8 cellular contexts compared by ENCODE assay signal in the genomic region with DNA sequence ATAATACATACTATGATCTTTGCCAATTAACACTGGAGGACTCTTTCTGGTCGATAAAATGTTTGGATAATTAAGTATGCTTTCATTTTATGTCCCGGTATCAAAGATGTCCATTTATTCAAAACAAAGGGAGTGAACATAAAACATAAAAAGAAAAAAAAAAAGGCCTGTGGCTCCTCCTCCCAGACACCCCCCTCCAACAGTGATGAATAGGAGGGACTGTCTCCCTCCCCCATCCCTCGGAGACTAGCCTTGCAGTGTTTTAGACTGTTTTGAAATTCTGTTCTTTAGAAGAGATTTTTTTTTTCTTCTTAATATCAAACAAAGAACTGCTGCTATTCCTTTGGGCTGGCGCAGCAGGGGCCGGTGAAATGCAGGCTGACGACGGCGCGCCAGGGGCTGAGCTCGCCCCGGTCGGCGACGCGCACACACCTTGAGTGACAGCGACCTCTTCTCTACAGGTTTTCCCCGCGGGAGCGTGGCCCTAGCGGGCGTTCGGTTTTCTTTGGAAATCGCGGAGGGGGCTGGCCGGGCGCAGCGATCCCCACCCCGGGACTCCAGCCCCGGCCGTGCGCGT. TPM values are rescaled to one million over a fixed set of nuclear protein-coding genes. Genes with fewer than 3 reads are reported as not detected.
DNase-seq lines count a peak whose midpoint lies in the region; ATAC-seq, FAIRE-seq and TF ChIP-seq lines count a peak whose summit lies in the region.

A gene with protein sequence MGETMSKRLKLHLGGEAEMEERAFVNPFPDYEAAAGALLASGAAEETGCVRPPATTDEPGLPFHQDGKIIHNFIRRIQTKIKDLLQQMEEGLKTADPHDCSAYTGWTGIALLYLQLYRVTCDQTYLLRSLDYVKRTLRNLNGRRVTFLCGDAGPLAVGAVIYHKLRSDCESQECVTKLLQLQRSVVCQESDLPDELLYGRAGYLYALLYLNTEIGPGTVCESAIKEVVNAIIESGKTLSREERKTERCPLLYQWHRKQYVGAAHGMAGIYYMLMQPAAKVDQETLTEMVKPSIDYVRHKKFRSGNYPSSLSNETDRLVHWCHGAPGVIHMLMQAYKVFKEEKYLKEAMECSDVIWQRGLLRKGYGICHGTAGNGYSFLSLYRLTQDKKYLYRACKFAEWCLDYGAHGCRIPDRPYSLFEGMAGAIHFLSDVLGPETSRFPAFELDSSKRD (plus strand): TSS at position 235 of the 577 bp plus-strand sequence. CDS start 689 bp downstream, outside the sequence.

- H3K27me3 ChIP-seq in brain microvascular endothelial cell (replicated peaks) (no peaks in the 10 kb centered on the region), smooth muscle cell (ENCODE audit: low read depth) (no peaks in the 10 kb centered on the region)

- peak within 1 kb of the TSS; percentile 92 for H2AFZ ChIP-seq in smooth muscle cell (ENCODE audit: low read depth)

- TF ChIP-seq CTCF in GM20000 (IDR thresholded peaks at IDR 0.05; ENCODE audit: extremely low read depth, missing control alignments) (no peak), brain microvascular endothelial cell (IDR thresholded peaks at IDR 0.05; ENCODE audit: low read depth, low read length, missing control alignments) (no peak), smooth muscle cell (IDR thresholded peaks at IDR 0.05; ENCODE audit: borderline replicate concordance, insufficient read depth, poor library complexity, severe bottlenecking) (no peak)

- H3K79me2 ChIP-seq in smooth muscle cell (ENCODE audit: low read depth): no peaks in the 10 kb centered on the region

- H3K4me1 ChIP-seq in smooth muscle cell (ENCODE audit: low read depth): peaks cover 17% of the 10 kb centered on the region

- WGBS in smooth muscle cell (ENCODE audit: low lambda C conversion rate): 1% methylated on average over 32 of the region's 32 CpGs

- peak; percentile 7 for FAIRE-seq in RCC 7860 (lab: Jason Lieb, UNC)

- peak within 1 kb of the TSS; percentile 96 for H3K4me3 ChIP-seq in brain microvascular endothelial cell (ENCODE audit: low read depth, low read length)
- H3K4me3 ChIP-seq in smooth muscle cell: peak within 1 kb of the TSS; percentile 100

- peak within 1 kb of the TSS; percentile 98 for H3K27ac ChIP-seq in brain microvascular endothelial cell
- H3K27ac ChIP-seq in smooth muscle cell (ENCODE audit: low read depth): no peak within 1 kb of the TSS

- peak within 1 kb of the TSS; percentile 92 for H3K4me2 ChIP-seq in smooth muscle cell

- DNase-seq in Caki2 (ENCODE audit: low read depth): no peak
- peak; percentile 58 for DNase-seq in GM20000 (ENCODE audit: low spot score)
- DNase-seq in RCC 7860 (ENCODE audit: low spot score): no peak
- DNase-seq in brain microvascular endothelial cell: no peak
- DNase-seq in inferior parietal cortex (ENCODE audit: extremely low spot score): peak; percentile 73
- DNase-seq in smooth muscle cell (lab: John Stamatoyannopoulos, UW; ENCODE audit: unreplicated experiment): no peak
- no peak for DNase-seq in GM19238 (ENCODE audit: insufficient read length, low spot score)

- H3K9ac ChIP-seq in smooth muscle cell (ENCODE audit: low read depth): peak within 1 kb of the TSS; percentile 100

- no peaks in the 10 kb centered on the region for H3K9me3 ChIP-seq in smooth muscle cell (replicated peaks; ENCODE audit: low read depth)

- peak; percentile 17 for ATAC-seq in HG03565 (IDR thresholded peaks at IDR 0.05; ENCODE audit: unreplicated experiment)

- peaks cover 9% of the 10 kb centered on the region for H3F3A ChIP-seq in smooth muscle cell (ENCODE audit: low read depth)

- no peaks in the 10 kb centered on the region for H4K20me1 ChIP-seq in smooth muscle cell (ENCODE audit: low read depth)

- H3K36me3 ChIP-seq in brain microvascular endothelial cell (replicated peaks): no peaks in the 10 kb centered on the region
- no peaks in the 10 kb centered on the region for H3K36me3 ChIP-seq in smooth muscle cell (ENCODE audit: low read depth)

- in situ Hi-C loops in Caki2 (cut with HindIII; ENCODE audit: low pct_unique_long_range_greater_than_20kb, low sequenced_read_pairs): no loop called here
- in situ Hi-C loops in brain microvascular endothelial cell (cut with HindIII; ENCODE audit: low pct_ligation_motif_present, low sequenced_read_pairs): no loop called here

RNA-seq across cellular contexts. Expression of the gene that starts here (rescaled TPM):
- total RNA-seq in Caki2 (2014; rRNA removed; shearing (Covaris generic); ENCODE audit: low replicate concordance): 14.2 and 20.3 TPM in 2 replicates
- total RNA-seq in smooth muscle cell: 9.4 and 16.1 TPM in 2 replicates
- polyA plus RNA-seq in smooth muscle cell: 15.6 and 17.4 TPM in 2 replicates

Comparison
In these comparisons a context has a peak if more than half of its experiments do, and no peak if none do; other contexts are left out.
1. DNase-seq: peak in GM20000 (single experiment) and inferior parietal cortex (single experiment); none in Caki2 (single experiment), RCC 7860 (single experiment), brain microvascular endothelial cell (single experiment), smooth muscle cell (single experiment) and GM19238 (single experiment).